Comparison of ENCODE assay signal across 14 cellular contexts in genomic region chr11:28833670-28834069, GRCh38.
A peak's percentile ranks its signal among the peaks of the same experiment; 100 is the strongest.
DNase-seq lines count a peak whose midpoint lies in the region; ATAC-seq and TF ChIP-seq lines count a peak whose summit lies in the region.
"Had no signal": no experiment of that assay in that cellular context is flagged by ENCODE, and none has a peak within 500 bp of the region (broad histone marks: within the 10 kb centered on the region; RNA-seq: fewer than 3 reads in every experiment).

No MANE protein-coding gene starts in this region.

- no peak for TF ChIP-seq CTCF in fibroblast of pulmonary artery (IDR thresholded peaks at IDR 0.05; ENCODE audit: low read length, missing control alignments)

- ATAC-seq in SK-N-SH treated with all-trans-retinoic acid at 6 μM for 48 hours = peak; percentile 74
- ATAC-seq: activated T-cell treated with anti-CD3 and anti-CD28 coated beads, Interleukin-2, amount 50 U/mL, for 4 hours had no signal

- DNase-seq in H4 (ENCODE audit: low spot score) (peak; percentile 74), fibroblast of pulmonary artery (ENCODE audit: low read depth) (peak; percentile 99), skeletal muscle cell (ENCODE audit: low read depth) (peak; percentile 85), germinal center (ENCODE audit: low spot score) (no peak), AML-193 (lab: John Stamatoyannopoulos, UW) (no peak), activated gamma-delta T cell (lab: John Stamatoyannopoulos, UW) (no peak), SHP77 treated with DMSO at 0.1 percent for 48 hours (lab: John Stamatoyannopoulos, UW) (no peak)
- DNase-seq: activated T-cell treated with anti-CD3 and anti-CD28 coated beads, Interleukin-2, amount 50 U/mL, for 4 hours; central memory CD4-positive, alpha-beta T cell; DND-41; GOT3; hippocampal formation; stimulated activated CD4-positive, alpha-beta T cell treated with anti-CD3 and anti-CD28 coated beads, Interleukin-12 subunit alpha, Interleukin-12 subunit beta, amount 100 ng/mL, for 4 hours had no signal

- H3K4me3 ChIP-seq in fibroblast of pulmonary artery (replicated peaks; ENCODE audit: low read depth, low read length) (no peak overlapping the region), skeletal muscle cell (ENCODE audit: low read depth, low read length) (no peak overlapping the region)

TF ChIP-seq in SK-N-SH treated with all-trans-retinoic acid at 6 μM for 48 hours, 23 proteins besides CTCF, POLR2A, EP300 and RAD21:
- TF ChIP-seq TOX (CRISPR knock-in tag; IDR thresholded peaks at IDR 0.05; ENCODE audit: borderline replicate concordance) (peak; percentile 96; the same call in 1 of the 2 replicates), ZFP30 (CRISPR knock-in tag; IDR thresholded peaks at IDR 0.05) (no peak), ZC3H10 (CRISPR knock-in tag; IDR thresholded peaks at IDR 0.05) (peak; percentile 66; the same call in 1 of the 2 replicates), CSDC2 (CRISPR knock-in tag; IDR thresholded peaks at IDR 0.05) (no peak; the same call in 1 of the 2 replicates), ARNTL (CRISPR knock-in tag; IDR thresholded peaks at IDR 0.05; ENCODE audit: borderline replicate concordance, low read depth) (no peak), PATZ1 (CRISPR knock-in tag; IDR thresholded peaks at IDR 0.05; ENCODE audit: borderline replicate concordance) (0 out of 2 replicates have a peak, but pooled peaks have one; percentile 15), ISL1 (CRISPR knock-in tag; IDR thresholded peaks at IDR 0.05) (peak; percentile 79), RARB (CRISPR knock-in tag; IDR thresholded peaks at IDR 0.05) (peak; percentile 73; the same call in 1 of the 2 replicates)

Comparison
In these comparisons a context has a peak if more than half of its experiments do, and no peak if none do; other contexts are left out.
1. DNase-seq: peak in H4 (single experiment), fibroblast of pulmonary artery (single experiment) and skeletal muscle cell (single experiment); none in germinal center (single experiment), AML-193 (0 of 2), activated gamma-delta T cell (single experiment) and SHP77 treated with DMSO at 0.1 percent for 48 hours (single experiment).